In the genomic region with DNA sequence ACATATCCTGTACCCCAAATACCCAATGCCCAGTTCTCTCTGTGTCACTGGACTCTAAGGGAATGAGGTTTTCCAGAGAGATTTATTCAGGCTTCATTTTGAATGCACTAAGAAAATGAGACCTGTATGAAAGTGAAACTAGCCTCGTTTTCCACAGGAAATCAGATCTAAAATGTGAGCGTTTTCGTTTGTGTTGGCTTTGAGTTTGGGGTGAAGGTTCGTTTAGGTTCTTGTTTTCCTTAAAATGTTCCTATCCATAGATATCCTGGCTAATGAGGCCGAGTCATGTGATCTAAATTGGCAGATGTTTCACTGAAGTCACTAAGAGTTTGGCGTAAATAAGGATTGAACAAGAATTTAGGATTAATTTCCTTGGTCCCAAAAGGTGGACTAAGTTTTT, we compare ENCODE assay signal across 20 cellular contexts.
A peak's percentile ranks its signal among the peaks of the same experiment; 100 is the strongest.
DNase-seq lines count a peak whose midpoint lies in the region; ATAC-seq and TF ChIP-seq lines count a peak whose summit lies in the region.
"Had no signal": no experiment of that assay in that cellular context is flagged by ENCODE, and none has a peak within 500 bp of the region (broad histone marks: within the 10 kb centered on the region; RNA-seq: fewer than 3 reads in every experiment).

No MANE protein-coding gene starts in this region.

- no peaks in the 10 kb centered on the region for H3K27me3 Mint-ChIP-seq in nephron (ENCODE audit: low read depth)

- no peak for DNase-seq in heart left ventricle
- DNase-seq in right atrium auricular region (ENCODE audit: low spot score), result no peak
- DNase-seq in fibroblast of peridontal ligament (ENCODE audit: extremely low read depth), result peak; percentile 48
- no peak for DNase-seq in NCI-H446 treated with DMSO at 0.1 percent for 48 hours (lab: John Stamatoyannopoulos, UW)
- no peak for DNase-seq in GM10266 (ENCODE audit: extremely low spot score)
- DNase-seq: activated CD4-positive, alpha-beta T cell treated with anti-CD3 and anti-CD28 coated beads, Interleukin-2, amount 10 ng/mL, durations not matched to agents 7 days and 5 days; activated T-cell treated with anti-CD3 and anti-CD28 coated beads, Interleukin-2, amount 50 U/mL, for 1 hour; EL; GOT3; hypothalamus; naive thymus-derived CD4-positive, alpha-beta T cell; NCI-H146; NCI-H446 had no signal

- H3K4me1 Mint-ChIP-seq in nephron, result peaks cover 30% of the 10 kb centered on the region
- H3K4me1 Mint-ChIP-seq: activated naive CD4-positive, alpha-beta T cell treated with anti-CD3 and anti-CD28 coated beads, Interleukin-2, amount 50 U/mL, for 24 hours had no signal

- H3K27me3 ChIP-seq in heart left ventricle, result no peaks in the 10 kb centered on the region
- no peaks in the 10 kb centered on the region for H3K27me3 ChIP-seq in right atrium auricular region
- H3K27me3 ChIP-seq: suprapubic skin had no signal

- peak overlapping the region in 9 of 12 donors; percentile 14 to 67 (median 43) for H3K27ac ChIP-seq in heart left ventricle
- H3K27ac ChIP-seq in right atrium auricular region, result peak overlapping the region in 1 of 2 donors; percentile 44
- H3K27ac ChIP-seq: epithelial cell of prostate, SK-N-MC, suprapubic skin had no signal

- H3K27ac Mint-ChIP-seq in nephron, result peak overlapping the region; percentile 60 to 86 (median 82)
- H3K27ac Mint-ChIP-seq: activated CD4-positive, alpha-beta T cell treated with anti-CD3 and anti-CD28 coated beads, Interleukin-2, amount 10 ng/mL, durations not matched to agents 7 days and 5 days; activated naive CD4-positive, alpha-beta T cell treated with anti-CD3 and anti-CD28 coated beads, Interleukin-2, amount 50 U/mL, for 24 hours; naive thymus-derived CD4-positive, alpha-beta T cell had no signal

- intact Hi-C loops in heart left ventricle (cut with DNase I), result no loop called here

- no peaks in the 10 kb centered on the region for H3K36me3 Mint-ChIP-seq in nephron (ENCODE audit: low read depth)

- H3K36me3 ChIP-seq in heart left ventricle (no peaks in the 10 kb centered on the region), right atrium auricular region (no peaks in the 10 kb centered on the region)
- H3K36me3 ChIP-seq: suprapubic skin had no signal

- no peaks in the 10 kb centered on the region for H3K9me3 Mint-ChIP-seq in nephron
- H3K9me3 Mint-ChIP-seq: activated naive CD4-positive, alpha-beta T cell treated with anti-CD3 and anti-CD28 coated beads, Interleukin-2, amount 50 U/mL, for 24 hours had no signal

- ATAC-seq in heart left ventricle (peak in 1 of 4 donors; percentile 34), HG02610 (IDR thresholded peaks at IDR 0.05; ENCODE audit: unreplicated experiment) (no peak), GM18511 (IDR thresholded peaks at IDR 0.05; ENCODE audit: unreplicated experiment) (no peak)
- ATAC-seq: naive thymus-derived CD4-positive, alpha-beta T cell had no signal

- no peak for TF ChIP-seq POLR2A in heart left ventricle (IDR thresholded peaks at IDR 0.05)

- H3K4me1 ChIP-seq in heart left ventricle, result peaks cover 0 to 16% (median 6%) of the 10 kb centered on the region in 12 donors
- peaks cover 0 to 10% of the 10 kb centered on the region in 2 donors for H3K4me1 ChIP-seq in right atrium auricular region
- H3K4me1 ChIP-seq: suprapubic skin had no signal

- WGBS in heart left ventricle, 4 donors, result 41 to 55% (median 49%) methylated on average over 6 of the region's 6 CpGs

- peaks cover 0 to 8% (median 0%) of the 10 kb centered on the region in 12 donors for H3K9me3 ChIP-seq in heart left ventricle
- peaks cover 0 to under 1% of the 10 kb centered on the region in 2 donors for H3K9me3 ChIP-seq in right atrium auricular region
- H3K9me3 ChIP-seq: suprapubic skin had no signal

- TF ChIP-seq CTCF in heart left ventricle (IDR thresholded peaks at IDR 0.05) (no peak), right atrium auricular region (IDR thresholded peaks at IDR 0.05) (no peak), nephron (IDR thresholded peaks at IDR 0.05; ENCODE audit: unreplicated experiment in 3 of 3) (no peak), GM10266 (IDR thresholded peaks at IDR 0.05; ENCODE audit: control insufficient read depth, insufficient read depth, low read depth, missing control alignments) (no peak)

- H3K4me3 ChIP-seq in heart left ventricle, result peak overlapping the region in 9 of 12 donors; percentile 15 to 54 (median 40)
- H3K4me3 ChIP-seq in right atrium auricular region, result peak overlapping the region in 1 of 2 donors; percentile 34
- H3K4me3 ChIP-seq: SK-N-MC, suprapubic skin had no signal

- peak overlapping the region in 2 of 3 experiments; percentile 51 to 57 for H3K4me3 Mint-ChIP-seq in nephron
- H3K4me3 Mint-ChIP-seq: activated CD4-positive, alpha-beta T cell treated with anti-CD3 and anti-CD28 coated beads, Interleukin-2, amount 10 ng/mL, durations not matched to agents 7 days and 5 days; activated naive CD4-positive, alpha-beta T cell treated with anti-CD3 and anti-CD28 coated beads, Interleukin-2, amount 50 U/mL, for 24 hours; naive thymus-derived CD4-positive, alpha-beta T cell had no signal
